Comparison of ENCODE assay signal across 1 cellular context in genomic region chr7:100799037-100799896, GRCh38.
TF ChIP-seq lines count a peak whose summit lies in the region.

No MANE protein-coding gene starts in this region.

TF ChIP-seq in HepG2, 621 proteins besides CTCF, POLR2A, EP300 and RAD21 (continued from another document):
- peak; percentile 41; the same call in 1 of the 2 replicates for TF ChIP-seq KDM2A (CRISPR knock-in tag; IDR thresholded peaks at IDR 0.05; ENCODE audit: borderline replicate concordance, low read depth)
- no peak for TF ChIP-seq GATAD1 (CRISPR knock-in tag; IDR thresholded peaks at IDR 0.05)
- no peak for TF ChIP-seq ZFP36L2 (CRISPR knock-in tag; IDR thresholded peaks at IDR 0.05)
- 0 out of 2 replicates have a peak, but pooled peaks have one; percentile 25 for TF ChIP-seq ZNF331 (CRISPR knock-in tag; IDR thresholded peaks at IDR 0.05)
- no peak for TF ChIP-seq ATF7-NPFF (CRISPR knock-in tag; IDR thresholded peaks at IDR 0.05; ENCODE audit: low read depth)
- no peak for TF ChIP-seq ZNF562 (CRISPR knock-in tag; IDR thresholded peaks at IDR 0.05; ENCODE audit: borderline replicate concordance)
- TF ChIP-seq ATF5 (CRISPR knock-in tag; IDR thresholded peaks at IDR 0.05; ENCODE audit: low read depth), result no peak
- no peak for TF ChIP-seq ZNF142 (CRISPR knock-in tag; IDR thresholded peaks at IDR 0.05)
- TF ChIP-seq AHDC1 (CRISPR knock-in tag; IDR thresholded peaks at IDR 0.05; ENCODE audit: borderline replicate concordance), result no peak
- TF ChIP-seq XRCC5 (optimal IDR thresholded peaks at IDR 0.05; ENCODE audit: low read length), result peak; percentile 46
- TF ChIP-seq ZNF121 (CRISPR knock-in tag; IDR thresholded peaks at IDR 0.05), result no peak
- no peak for TF ChIP-seq ZMYM2 (CRISPR knock-in tag; IDR thresholded peaks at IDR 0.05)
- TF ChIP-seq BORCS8-MEF2B (CRISPR knock-in tag; IDR thresholded peaks at IDR 0.05), result no peak
- no peak for TF ChIP-seq CREBL2 (CRISPR knock-in tag; IDR thresholded peaks at IDR 0.05; ENCODE audit: borderline replicate concordance)
- no peak for TF ChIP-seq ZNF343 (CRISPR knock-in tag; IDR thresholded peaks at IDR 0.05)
- no peak for TF ChIP-seq ZMYM3 (CRISPR knock-in tag; IDR thresholded peaks at IDR 0.05)
- TF ChIP-seq ZSCAN30 (CRISPR knock-in tag; IDR thresholded peaks at IDR 0.05), result 0 out of 2 replicates have a peak, but pooled peaks have one; percentile 63
- TF ChIP-seq SNRNP70 (IDR thresholded peaks at IDR 0.05; ENCODE audit: low read depth, low read length), result no peak
- no peak for TF ChIP-seq JUNB (CRISPR knock-in tag; IDR thresholded peaks at IDR 0.05; ENCODE audit: borderline replicate concordance)
- no peak for TF ChIP-seq NFIB (CRISPR knock-in tag; IDR thresholded peaks at IDR 0.05; ENCODE audit: borderline replicate concordance)
- peak; percentile 87 for TF ChIP-seq STAG1 (CRISPR knock-in tag; IDR thresholded peaks at IDR 0.05)
- TF ChIP-seq THAP11 (CRISPR knock-in tag; IDR thresholded peaks at IDR 0.05), result no peak
- TF ChIP-seq ZNF773 (CRISPR knock-in tag; IDR thresholded peaks at IDR 0.05; ENCODE audit: borderline replicate concordance), result no peak
- no peak for TF ChIP-seq MYPOP (CRISPR knock-in tag; IDR thresholded peaks at IDR 0.05)
- 0 out of 2 replicates have a peak, but pooled peaks have one; percentile 30 for TF ChIP-seq ZFP90 (CRISPR knock-in tag; IDR thresholded peaks at IDR 0.05; ENCODE audit: borderline replicate concordance)
- peak; percentile 73 for TF ChIP-seq SMC3 (IDR thresholded peaks at IDR 0.05; ENCODE audit: low read length)
